In genomic region chr9:10443805-10444204, GRCh38 we compare ENCODE assay signal across 22 cellular contexts.
"Had no signal": no experiment of that assay in that cellular context is flagged by ENCODE, and none has a peak within 500 bp of the region (broad histone marks: within the 10 kb centered on the region; RNA-seq: fewer than 3 reads in every experiment).

No MANE protein-coding gene starts in this region.

- DNase-seq: activated CD4-positive, alpha-beta memory T cell treated with anti-CD3 and anti-CD28 coated beads, Interleukin-2, amount 10 ng/mL, durations not matched to agents 7 days and 5 days; activated CD4-positive, alpha-beta T cell treated with anti-CD3 and anti-CD28 coated beads for 36 hours; activated CD4-positive, alpha-beta T cell treated with anti-CD3 and anti-CD28 coated beads, Interleukin-2, amount 50 U/mL, for 1 hour; activated gamma-delta T cell; activated naive CD4-positive, alpha-beta T cell treated with anti-CD3 and anti-CD28 coated beads for 36 hours; activated T-cell treated with anti-CD3 and anti-CD28 coated beads for 4 hours; activated T-cell treated with anti-CD3 and anti-CD28 coated beads, Interleukin-2, amount 50 U/mL, for 48 hours; amygdala; cortex of kidney; MM.1S; NCI-H1417 treated with DMSO at 0.1 percent for 48 hours; NCI-H1694; NCI-H2029 treated with DMSO at 0.1 percent for 48 hours; NCI-H524 treated with DMSO at 0.1 percent for 48 hours; NCI-H82; SHP77 treated with DMSO at 0.1 percent for 48 hours; T-helper 17 cell; T-helper 9 cell had no signal

- ATAC-seq: activated CD4-positive, alpha-beta T cell treated with anti-CD3 and anti-CD28 coated beads for 36 hours; activated T-helper 17 cell treated with anti-CD3 and anti-CD28 coated beads, Interleukin-2, amount 50 U/mL, for 72 hours; T-helper 17 cell had no signal

- H3K9me3 Mint-ChIP-seq: brain had no signal

- H3K27me3 Mint-ChIP-seq: activated CD4-positive, alpha-beta memory T cell treated with anti-CD3 and anti-CD28 coated beads, Interleukin-2, amount 10 ng/mL, durations not matched to agents 7 days and 5 days; activated CD4-positive, alpha-beta T cell treated with anti-CD3 and anti-CD28 coated beads for 36 hours; activated naive CD8-positive, alpha-beta T cell; activated T-helper 17 cell treated with anti-CD3 and anti-CD28 coated beads, Interleukin-2, amount 50 U/mL, for 72 hours; central memory CD8-positive, alpha-beta T cell; T-helper 17 cell had no signal

- H3K27ac Mint-ChIP-seq: activated CD4-positive, alpha-beta memory T cell treated with anti-CD3 and anti-CD28 coated beads, Interleukin-2, amount 10 ng/mL, durations not matched to agents 7 days and 5 days; activated CD4-positive, alpha-beta T cell treated with anti-CD3 and anti-CD28 coated beads for 36 hours; activated naive CD4-positive, alpha-beta T cell treated with anti-CD3 and anti-CD28 coated beads for 36 hours; activated naive CD8-positive, alpha-beta T cell; activated T-helper 17 cell treated with anti-CD3 and anti-CD28 coated beads, Interleukin-2, amount 50 U/mL, for 72 hours; brain; T-helper 17 cell had no signal

- H3K36me3 Mint-ChIP-seq: activated naive CD8-positive, alpha-beta T cell; brain had no signal

- H3K4me3 Mint-ChIP-seq: activated CD4-positive, alpha-beta memory T cell treated with anti-CD3 and anti-CD28 coated beads, Interleukin-2, amount 10 ng/mL, durations not matched to agents 7 days and 5 days; activated CD4-positive, alpha-beta T cell treated with anti-CD3 and anti-CD28 coated beads for 36 hours; activated naive CD4-positive, alpha-beta T cell treated with anti-CD3 and anti-CD28 coated beads for 36 hours; activated naive CD8-positive, alpha-beta T cell; activated T-helper 17 cell treated with anti-CD3 and anti-CD28 coated beads, Interleukin-2, amount 50 U/mL, for 72 hours; brain; central memory CD8-positive, alpha-beta T cell; T-helper 17 cell had no signal

- H3K4me1 Mint-ChIP-seq: activated CD4-positive, alpha-beta memory T cell treated with anti-CD3 and anti-CD28 coated beads, Interleukin-2, amount 10 ng/mL, durations not matched to agents 7 days and 5 days; activated CD4-positive, alpha-beta T cell treated with anti-CD3 and anti-CD28 coated beads for 36 hours; activated T-helper 17 cell treated with anti-CD3 and anti-CD28 coated beads, Interleukin-2, amount 50 U/mL, for 72 hours; brain; central memory CD8-positive, alpha-beta T cell; T-helper 17 cell had no signal
